ENCODE assay signal across 10 cellular contexts in the genomic region with DNA sequence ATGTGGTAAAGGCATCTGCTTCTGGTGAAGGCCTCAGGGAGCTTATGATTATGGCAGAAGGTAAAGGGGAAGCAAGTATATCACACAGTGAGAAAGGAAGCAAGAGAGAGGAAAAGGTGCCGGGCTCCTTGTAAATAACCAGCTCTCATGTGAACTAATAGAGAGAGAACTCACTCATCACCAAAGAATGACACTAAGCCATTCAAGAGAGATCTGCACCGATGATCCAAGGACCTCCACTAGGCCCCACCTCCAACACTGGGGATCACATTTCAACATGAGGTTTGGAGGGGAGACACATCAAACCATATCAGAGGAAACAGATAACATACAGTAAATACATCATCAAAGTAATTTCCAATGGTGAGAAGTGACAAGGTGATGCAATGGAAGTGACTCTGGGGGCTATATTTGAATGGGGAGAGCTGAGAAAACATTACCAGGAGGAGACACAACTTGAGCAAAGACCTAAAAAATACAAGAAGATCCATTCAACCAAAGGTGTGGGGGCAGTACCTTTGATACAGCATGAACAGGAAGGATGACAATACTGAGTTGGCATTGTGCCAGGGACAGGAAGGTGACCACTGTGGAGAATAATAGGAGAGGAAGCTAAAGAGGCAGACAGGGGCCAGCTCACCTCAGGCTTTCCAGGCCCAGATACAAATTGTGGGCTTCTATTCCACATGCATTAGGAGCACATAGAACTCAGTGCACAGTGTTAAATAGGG.
DNase-seq lines count a peak whose midpoint lies in the region; ATAC-seq and TF ChIP-seq lines count a peak whose summit lies in the region.
"Had no signal": no experiment of that assay in that cellular context is flagged by ENCODE, and none has a peak within 500 bp of the region (broad histone marks: within the 10 kb centered on the region; RNA-seq: fewer than 3 reads in every experiment).

No MANE protein-coding gene starts in this region.

- TF ChIP-seq CTCF in RWPE1 (conservative IDR thresholded peaks at IDR 0.05; ENCODE audit: low read depth) (no peak), GM20000 (IDR thresholded peaks at IDR 0.05; ENCODE audit: extremely low read depth, missing control alignments) (no peak)

- H3K9me3 Mint-ChIP-seq in activated T-cell treated with anti-CD3 and anti-CD28 coated beads, Interleukin-2, amount 50 U/mL, for 72 hours = no peaks in the 10 kb centered on the region

- H4K5ac ChIP-seq in mesendoderm (ENCODE audit: low read length) = no peak overlapping the region

- H3K9ac ChIP-seq in mesendoderm (ENCODE audit: low read length) = no peak overlapping the region

- no peak overlapping the region for H3K4me3 ChIP-seq in mesendoderm (ENCODE audit: low read length)
- H3K4me3 ChIP-seq: ascending aorta had no signal

- H3K4me2 ChIP-seq in mesendoderm (ENCODE audit: low read length) = no peak overlapping the region

- H3K79me2 ChIP-seq in mesendoderm (ENCODE audit: control insufficient read depth, insufficient read depth, low read length) = no peaks in the 10 kb centered on the region

- H3K18ac ChIP-seq in mesendoderm (ENCODE audit: low read length) = no peak overlapping the region

- DNase-seq in activated T-cell treated with anti-CD3 and anti-CD28 coated beads, Interleukin-2, amount 50 U/mL, for 72 hours = peak; percentile 18 to 22
- no peak for DNase-seq in activated T-cell treated with anti-CD3 and anti-CD28 coated beads, Interleukin-2, amount 50 U/mL, for 1 hour
- peak; percentile 11 for DNase-seq in M059J (ENCODE audit: low read depth)
- peak; percentile 14 for DNase-seq in RWPE1 (ENCODE audit: low spot score)
- peak; percentile 44 for DNase-seq in mesendoderm
- no peak for DNase-seq in epidermal melanocyte (ENCODE audit: insufficient read length, low spot score)
- DNase-seq in GM20000 (ENCODE audit: low spot score) = no peak

- no CpG with 5 or more reads among the region's 2 CpGs for WGBS in mesendoderm (ENCODE audit: extremely low coverage, insufficient coverage, low lambda C conversion rate)

- H3K56ac ChIP-seq in mesendoderm (ENCODE audit: low read length) = no peak overlapping the region

- H3K23ac ChIP-seq in mesendoderm (ENCODE audit: low read length) = no peak overlapping the region

- H3K4me1 ChIP-seq in mesendoderm (ENCODE audit: control insufficient read depth, low read depth, low read length) = no peaks in the 10 kb centered on the region
- H3K4me1 ChIP-seq: ascending aorta had no signal

- no peak overlapping the region for H4K8ac ChIP-seq in mesendoderm (ENCODE audit: low read depth, low read length)

- H2BK120ac ChIP-seq in mesendoderm (ENCODE audit: low read depth, low read length) = no peak overlapping the region

- H2BK15ac ChIP-seq in mesendoderm (replicated peaks; ENCODE audit: low read depth) = no peak overlapping the region

- ATAC-seq in activated T-cell treated with anti-CD3 and anti-CD28 coated beads, Interleukin-2, amount 50 U/mL, for 72 hours (replicated peaks in 1 of 2) = peak in 1 of 2 donors; percentile 58
- ATAC-seq in HG03565 (IDR thresholded peaks at IDR 0.05; ENCODE audit: unreplicated experiment) = no peak

- no peaks in the 10 kb centered on the region for H3K27me3 Mint-ChIP-seq in activated T-cell treated with anti-CD3 and anti-CD28 coated beads, Interleukin-2, amount 50 U/mL, for 72 hours (ENCODE audit: low read depth)
- H3K27me3 Mint-ChIP-seq: progenitor cell of endocrine pancreas had no signal

- no peaks in the 10 kb centered on the region for H3K27me3 ChIP-seq in mesendoderm (ENCODE audit: insufficient read depth, low read length, poor library complexity)
- H3K27me3 ChIP-seq: ascending aorta had no signal

- no peaks in the 10 kb centered on the region for H3K79me1 ChIP-seq in mesendoderm (ENCODE audit: low read length)

- no peak overlapping the region for H2AK5ac ChIP-seq in mesendoderm (ENCODE audit: low read length)

- H3K4me3 Mint-ChIP-seq in activated T-cell treated with anti-CD3 and anti-CD28 coated beads, Interleukin-2, amount 50 U/mL, for 72 hours = no peak overlapping the region

- H3K36me3 Mint-ChIP-seq in activated T-cell treated with anti-CD3 and anti-CD28 coated beads, Interleukin-2, amount 50 U/mL, for 72 hours (ENCODE audit: insufficient read depth in 2 of 2) = no peaks in the 10 kb centered on the region

- H3K4me1 Mint-ChIP-seq in activated T-cell treated with anti-CD3 and anti-CD28 coated beads, Interleukin-2, amount 50 U/mL, for 72 hours (ENCODE audit: low read depth) = peaks cover 7% of the 10 kb centered on the region

- CTCF ChIA-PET in RWPE1 (lab: Yijun Ruan, JAX) = no interaction called here

- no peaks in the 10 kb centered on the region for H3K36me3 ChIP-seq in mesendoderm (ENCODE audit: control insufficient read depth, insufficient read depth, low read length)
- H3K36me3 ChIP-seq: ascending aorta had no signal

- POLR2A ChIA-PET in RWPE1 (lab: Yijun Ruan, JAX; ENCODE audit: low non-redundant PET) = no interaction called here

- H3K27ac Mint-ChIP-seq in activated T-cell treated with anti-CD3 and anti-CD28 coated beads, Interleukin-2, amount 50 U/mL, for 72 hours = no peak overlapping the region
- H3K27ac Mint-ChIP-seq: progenitor cell of endocrine pancreas had no signal

- H3K27ac ChIP-seq in RWPE1 (no peak overlapping the region), mesendoderm (ENCODE audit: low read depth, low read length) (no peak overlapping the region)
- H3K27ac ChIP-seq: ascending aorta had no signal

- H3K4ac ChIP-seq in mesendoderm (ENCODE audit: low read depth, low read length) = no peak overlapping the region

- H2BK5ac ChIP-seq in mesendoderm (ENCODE audit: low read length) = no peak overlapping the region

Comparison
In these comparisons a context has a peak if more than half of its experiments do, and no peak if none do; other contexts are left out.
1. DNase-seq: peak in activated T-cell treated with anti-CD3 and anti-CD28 coated beads, Interleukin-2, amount 50 U/mL, for 72 hours (2 of 2), M059J (single experiment), RWPE1 (single experiment) and mesendoderm (single experiment); none in activated T-cell treated with anti-CD3 and anti-CD28 coated beads, Interleukin-2, amount 50 U/mL, for 1 hour (single experiment), epidermal melanocyte (single experiment) and GM20000 (single experiment).